Comparison of ENCODE assay signal across 1 cellular context in the genomic region with DNA sequence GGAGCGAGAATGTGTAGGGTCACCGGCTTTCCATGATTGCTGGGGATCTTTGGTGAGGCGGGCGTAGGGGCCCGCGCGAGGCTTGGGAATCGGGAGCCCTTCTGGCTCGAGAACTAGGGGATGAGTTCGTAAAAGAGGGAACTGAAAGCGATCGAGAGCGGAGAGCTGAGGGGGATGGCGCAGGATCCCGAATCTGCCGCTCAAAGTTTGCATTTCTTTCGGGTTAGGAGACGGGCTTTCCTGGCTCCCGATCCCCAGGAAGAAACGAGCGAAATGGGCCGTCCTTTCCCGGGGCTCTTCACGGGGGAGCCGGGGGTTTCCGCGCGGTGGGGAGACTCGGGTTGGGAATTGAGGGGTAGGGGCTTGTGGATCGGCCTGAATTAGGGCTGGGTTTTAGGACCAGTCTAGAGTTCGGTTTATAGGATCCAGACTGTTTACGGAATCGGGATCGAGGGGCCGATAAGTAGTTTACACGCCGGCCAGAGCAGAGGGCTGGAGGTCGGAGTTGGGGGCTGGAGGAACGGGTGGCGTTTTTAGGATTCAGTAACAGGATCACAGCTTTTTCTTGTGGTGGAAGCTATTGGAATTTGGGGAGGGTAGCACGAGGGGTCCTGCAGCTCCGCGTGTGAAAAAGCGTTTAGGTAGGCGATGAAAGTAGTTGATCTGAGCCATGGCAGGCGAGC.
TF ChIP-seq lines count a peak whose summit lies in the region.

No MANE protein-coding gene starts in this region.

TF ChIP-seq in WTC11, 78 proteins besides CTCF, POLR2A, EP300 and RAD21 (continued from another document):
- no peak for TF ChIP-seq FOXP1 (CRISPR knock-in tag; IDR thresholded peaks at IDR 0.05; ENCODE audit: borderline replicate concordance)
- no peak for TF ChIP-seq FOXJ3 (CRISPR knock-in tag; IDR thresholded peaks at IDR 0.05; ENCODE audit: borderline replicate concordance)
- no peak for TF ChIP-seq EMX1 (CRISPR knock-in tag; IDR thresholded peaks at IDR 0.05)
- TF ChIP-seq, protein P1, sequence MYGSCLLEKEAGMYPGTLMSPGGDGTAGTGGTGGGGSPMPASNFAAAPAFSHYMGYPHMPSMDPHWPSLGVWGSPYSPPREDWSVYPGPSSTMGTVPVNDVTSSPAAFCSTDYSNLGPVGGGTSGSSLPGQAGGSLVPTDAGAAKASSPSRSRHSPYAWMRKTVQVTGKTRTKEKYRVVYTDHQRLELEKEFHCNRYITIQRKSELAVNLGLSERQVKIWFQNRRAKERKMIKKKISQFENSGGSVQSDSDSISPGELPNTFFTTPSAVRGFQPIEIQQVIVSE (CRISPR knock-in tag; IDR thresholded peaks at IDR 0.05; ENCODE audit: borderline replicate concordance), result no peak
- no peak for TF ChIP-seq ZNF423 (CRISPR knock-in tag; IDR thresholded peaks at IDR 0.05)
- TF ChIP-seq, protein P2, sequence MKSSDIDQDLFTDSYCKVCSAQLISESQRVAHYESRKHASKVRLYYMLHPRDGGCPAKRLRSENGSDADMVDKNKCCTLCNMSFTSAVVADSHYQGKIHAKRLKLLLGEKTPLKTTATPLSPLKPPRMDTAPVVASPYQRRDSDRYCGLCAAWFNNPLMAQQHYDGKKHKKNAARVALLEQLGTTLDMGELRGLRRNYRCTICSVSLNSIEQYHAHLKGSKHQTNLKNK (CRISPR knock-in tag; IDR thresholded peaks at IDR 0.05), result no peak
- no peak for TF ChIP-seq ZBTB21 (CRISPR knock-in tag; IDR thresholded peaks at IDR 0.05; ENCODE audit: borderline replicate concordance)
- TF ChIP-seq, protein P3, sequence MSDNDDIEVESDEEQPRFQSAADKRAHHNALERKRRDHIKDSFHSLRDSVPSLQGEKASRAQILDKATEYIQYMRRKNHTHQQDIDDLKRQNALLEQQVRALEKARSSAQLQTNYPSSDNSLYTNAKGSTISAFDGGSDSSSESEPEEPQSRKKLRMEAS (CRISPR knock-in tag; IDR thresholded peaks at IDR 0.05), result no peak
- no peak for TF ChIP-seq TCF7 (CRISPR knock-in tag; IDR thresholded peaks at IDR 0.05; ENCODE audit: low read depth)
- no peak for TF ChIP-seq CBFB (CRISPR knock-in tag; IDR thresholded peaks at IDR 0.05; ENCODE audit: low read depth)
- no peak for TF ChIP-seq ESRRA (CRISPR knock-in tag; IDR thresholded peaks at IDR 0.05; ENCODE audit: borderline replicate concordance)
